1 cellular context compared by ENCODE assay signal in genomic region chr1:156112276-156113137, GRCh38.
TF ChIP-seq lines count a peak whose summit lies in the region.

No MANE protein-coding gene starts in this region.

TF ChIP-seq in HEK293T, 16 proteins besides CTCF, POLR2A, EP300 and RAD21 (continued from another document):
- TF ChIP-seq BHLHE40 (IDR thresholded peaks at IDR 0.05; ENCODE audit: borderline replicate concordance) (no peak), PKNOX1 (IDR thresholded peaks at IDR 0.05) (no peak)
